Comparison of ENCODE assay signal across 8 cellular contexts in genomic region chr14:31926123-31926522, GRCh38.
DNase-seq lines count a peak whose midpoint lies in the region; ATAC-seq and TF ChIP-seq lines count a peak whose summit lies in the region.

No MANE protein-coding gene starts in this region.

- H3K27me3 ChIP-seq in GM06990 (replicated peaks; ENCODE audit: control insufficient read depth, insufficient read depth, low read length) (no peaks in the 10 kb centered on the region), PC-9 (ENCODE audit: insufficient read depth, low read depth) (no peaks in the 10 kb centered on the region)

- H3K9me3 ChIP-seq in PC-9 (ENCODE audit: insufficient read depth, low read depth) = no peaks in the 10 kb centered on the region

- no peak overlapping the region for H3K27ac ChIP-seq in PC-9

- H3K4me3 ChIP-seq in GM06990 (replicated peaks; ENCODE audit: low read depth, low read length) = no peak overlapping the region
- no peak overlapping the region for H3K4me3 ChIP-seq in PC-9

- peak overlapping the region in 1 of 3 experiments; percentile 94 for H3K27ac Mint-ChIP-seq in nephron

- H3K36me3 Mint-ChIP-seq in nephron (ENCODE audit: low read depth) = no peaks in the 10 kb centered on the region

- BruUV-seq in PC-9 (replicated peaks; lab: Mats Ljungman, UMichigan) = no TSS peak

- H3K4me1 ChIP-seq in PC-9 (replicated peaks; ENCODE audit: insufficient read depth) = peaks cover 27% of the 10 kb centered on the region

- H3K79me2 ChIP-seq in PC-9 (ENCODE audit: low read depth) = no peaks in the 10 kb centered on the region

- H3F3A ChIP-seq in PC-9 (ENCODE audit: insufficient read depth, low read depth) = peaks cover 27% of the 10 kb centered on the region; the same call in 1 of the 2 replicates

- POLR2A ChIA-PET in PC-9 (lab: Charles Lee; ENCODE audit: unreplicated experiment) = no interaction called here

- CTCF ChIA-PET in PC-9 (lab: Charles Lee) = no interaction called here

- no peak overlapping the region for H3K4me2 ChIP-seq in PC-9

- H3K36me3 ChIP-seq in GM06990 (ENCODE audit: control insufficient read depth, insufficient read depth, low read length) = no peaks in the 10 kb centered on the region
- no peaks in the 10 kb centered on the region for H3K36me3 ChIP-seq in PC-9 (ENCODE audit: low read depth)

- no peak overlapping the region for H2AFZ ChIP-seq in PC-9

- H4K20me1 ChIP-seq in PC-9 (ENCODE audit: insufficient read depth) = no peaks in the 10 kb centered on the region

- TF ChIP-seq CTCF in GM06990 (IDR thresholded peaks at IDR 0.05; ENCODE audit: insufficient read depth, low read length, poor library complexity, severe bottlenecking) (peak; percentile 68), PC-9 (conservative IDR thresholded peaks at IDR 0.05) (peak; percentile 55), nephron (IDR thresholded peaks at IDR 0.05; ENCODE audit: unreplicated experiment in 3 of 3) (peak; percentile 23 to 47 (median 33))

- no peaks in the 10 kb centered on the region for H3K27me3 Mint-ChIP-seq in nephron (ENCODE audit: low read depth)

- peak; percentile 52 for ATAC-seq in HG03520 (IDR thresholded peaks at IDR 0.05; ENCODE audit: unreplicated experiment)
- no peak for ATAC-seq in GM19328 (IDR thresholded peaks at IDR 0.05; ENCODE audit: unreplicated experiment)

- no peak overlapping the region for H3K4me3 Mint-ChIP-seq in nephron

- H3K9me2 ChIP-seq in PC-9 (ENCODE audit: insufficient read depth) = no peaks in the 10 kb centered on the region

- intact Hi-C loops in PC-9 (cut with micrococcal nuclease; ENCODE audit: unreplicated experiment) = no loop called here

- H3K9me3 Mint-ChIP-seq in nephron = no peaks in the 10 kb centered on the region

- peaks cover 19% of the 10 kb centered on the region for H3K4me1 Mint-ChIP-seq in nephron

- peak; percentile 38 for DNase-seq in AG08396 (ENCODE audit: low spot score)
- DNase-seq in GM06990 (ENCODE audit: extremely low read depth, insufficient read length) = no peak
- DNase-seq in PC-9 = peak in 1 of 2 experiments; percentile 37
- DNase-seq in dermis microvascular lymphatic vessel endothelial cell (ENCODE audit: low read depth in 2 of 2) = peak; percentile 33 to 67
- no peak for DNase-seq in activated CD4-positive, CD25-positive, alpha-beta regulatory T cell (lab: John Stamatoyannopoulos, UW)

Comparison
In these comparisons a context has a peak if more than half of its experiments do, and no peak if none do; other contexts are left out.
1. DNase-seq: peak in AG08396 (single experiment) and dermis microvascular lymphatic vessel endothelial cell (2 of 2); none in GM06990 (single experiment) and activated CD4-positive, CD25-positive, alpha-beta regulatory T cell (0 of 4).
2. Peak in every context shown above with its lines, with median percentiles within 50 percentile points of each other: CTCF ChIP-seq.